Comparison of ENCODE assay signal across 1 cellular context in the genomic region with DNA sequence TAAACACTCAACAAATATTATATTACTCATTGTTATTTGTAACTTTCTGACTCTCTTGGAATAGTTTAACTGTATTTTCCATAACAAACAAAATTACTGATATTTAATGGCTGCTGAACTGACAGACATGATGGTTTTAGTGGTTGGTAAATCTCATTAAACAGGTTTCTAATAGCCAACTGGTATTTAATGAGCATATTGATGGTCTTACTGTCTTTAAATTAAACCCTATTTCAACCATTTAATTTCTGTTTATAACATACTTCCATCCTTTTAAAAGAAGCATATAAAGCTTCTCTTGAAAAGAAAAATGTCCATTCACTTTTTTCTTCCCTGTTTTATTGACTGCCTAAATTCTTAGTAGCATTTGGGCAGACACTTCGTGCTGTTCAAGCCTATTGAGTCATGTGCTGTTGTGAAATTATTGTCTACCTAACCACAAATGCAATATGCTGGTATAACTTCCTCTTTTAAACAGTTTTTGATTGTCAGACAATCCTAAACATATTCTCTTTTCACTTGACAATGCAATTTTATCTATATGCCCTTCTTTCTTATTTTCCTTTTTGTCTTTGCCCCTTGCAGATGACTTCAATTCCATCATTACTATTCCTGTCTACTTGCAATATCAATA.
TF ChIP-seq lines count a peak whose summit lies in the region.

No MANE protein-coding gene starts in this region.

TF ChIP-seq in GM12878, 131 proteins besides CTCF, POLR2A, EP300 and RAD21 (continued from another document):
- TF ChIP-seq RELB (IDR thresholded peaks at IDR 0.05; ENCODE audit: low read depth) (peak; percentile 38; the same call in 1 of the 2 replicates), JUNB (IDR thresholded peaks at IDR 0.05) (peak; percentile 58; the same call in 1 of the 2 replicates), MTA2 (IDR thresholded peaks at IDR 0.05; ENCODE audit: low read depth) (peak; percentile 95), USF2 (IDR thresholded peaks at IDR 0.05; ENCODE audit: borderline replicate concordance, low read depth, low read length) (peak; percentile 36; the same call in 1 of the 2 replicates), CBFB (IDR thresholded peaks at IDR 0.05; ENCODE audit: low read depth) (peak; percentile 47; the same call in 1 of the 2 replicates), RAD51 (IDR thresholded peaks at IDR 0.05) (peak; percentile 85), BACH1 (IDR thresholded peaks at IDR 0.05; ENCODE audit: borderline replicate concordance) (peak; percentile 57; the same call in 1 of the 2 replicates), BCL11A (IDR thresholded peaks at IDR 0.05; ENCODE audit: low read depth, low read length) (peak; percentile 82; the same call in 1 of the 2 replicates), IKZF2 (IDR thresholded peaks at IDR 0.05) (peak; percentile 36 to 67; a peak in 2 of 4 replicates), ATF7 (IDR thresholded peaks at IDR 0.05; ENCODE audit: low read depth) (peak; percentile 54; the same call in 1 of the 2 replicates), CEBPB (IDR thresholded peaks at IDR 0.05; ENCODE audit: borderline replicate concordance in 1 of 2, low read depth in 2 of 2, low read length in 2 of 2) (peak in 1 of 2 experiments; percentile 39; a peak in 1 of 4 replicates), IRF4 (IDR thresholded peaks at IDR 0.05; ENCODE audit: low read depth, low read length) (peak; percentile 60; the same call in 1 of the 2 replicates), NFIC (IDR thresholded peaks at IDR 0.05; ENCODE audit: low read depth, low read length) (peak; percentile 81), ZNF24 (IDR thresholded peaks at IDR 0.05) (peak; percentile 13; the same call in 1 of the 2 replicates), HCFC1 (IDR thresholded peaks at IDR 0.05; ENCODE audit: low read length) (no peak), EED (IDR thresholded peaks at IDR 0.05; ENCODE audit: low read depth) (no peak), ZNF217 (IDR thresholded peaks at IDR 0.05) (peak; percentile 21; the same call in 1 of the 2 replicates), MEF2B (IDR thresholded peaks at IDR 0.05; ENCODE audit: partially characterized antibody, poor library complexity, severe bottlenecking) (no peak), HDAC2 (IDR thresholded peaks at IDR 0.05) (no peak), KLF5 (IDR thresholded peaks at IDR 0.05; ENCODE audit: partially characterized antibody) (peak; percentile 40), E2F4 (IDR thresholded peaks at IDR 0.05; ENCODE audit: low read depth, low read length) (no peak), BHLHE40 (IDR thresholded peaks at IDR 0.05; ENCODE audit: borderline replicate concordance in 1 of 2, low read depth in 2 of 2, low read length in 1 of 2) (peak; percentile 89 to 90), IKZF1 (conservative IDR thresholded peaks at IDR 0.05) (0 out of 2 replicates have a peak, but pooled peaks have one; percentile 5)
- TF ChIP-seq, protein P1, sequence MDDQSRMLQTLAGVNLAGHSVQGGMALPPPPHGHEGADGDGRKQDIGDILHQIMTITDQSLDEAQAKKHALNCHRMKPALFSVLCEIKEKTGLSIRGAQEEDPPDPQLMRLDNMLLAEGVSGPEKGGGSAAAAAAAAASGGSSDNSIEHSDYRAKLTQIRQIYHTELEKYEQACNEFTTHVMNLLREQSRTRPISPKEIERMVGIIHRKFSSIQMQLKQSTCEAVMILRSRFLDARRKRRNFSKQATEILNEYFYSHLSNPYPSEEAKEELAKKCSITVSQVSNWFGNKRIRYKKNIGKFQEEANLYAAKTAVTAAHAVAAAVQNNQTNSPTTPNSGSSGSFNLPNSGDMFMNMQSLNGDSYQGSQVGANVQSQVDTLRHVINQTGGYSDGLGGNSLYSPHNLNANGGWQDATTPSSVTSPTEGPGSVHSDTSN (IDR thresholded peaks at IDR 0.05; ENCODE audit: insufficient replicate concordance, low read depth, low read length): no peak
- TF ChIP-seq, protein P2, sequence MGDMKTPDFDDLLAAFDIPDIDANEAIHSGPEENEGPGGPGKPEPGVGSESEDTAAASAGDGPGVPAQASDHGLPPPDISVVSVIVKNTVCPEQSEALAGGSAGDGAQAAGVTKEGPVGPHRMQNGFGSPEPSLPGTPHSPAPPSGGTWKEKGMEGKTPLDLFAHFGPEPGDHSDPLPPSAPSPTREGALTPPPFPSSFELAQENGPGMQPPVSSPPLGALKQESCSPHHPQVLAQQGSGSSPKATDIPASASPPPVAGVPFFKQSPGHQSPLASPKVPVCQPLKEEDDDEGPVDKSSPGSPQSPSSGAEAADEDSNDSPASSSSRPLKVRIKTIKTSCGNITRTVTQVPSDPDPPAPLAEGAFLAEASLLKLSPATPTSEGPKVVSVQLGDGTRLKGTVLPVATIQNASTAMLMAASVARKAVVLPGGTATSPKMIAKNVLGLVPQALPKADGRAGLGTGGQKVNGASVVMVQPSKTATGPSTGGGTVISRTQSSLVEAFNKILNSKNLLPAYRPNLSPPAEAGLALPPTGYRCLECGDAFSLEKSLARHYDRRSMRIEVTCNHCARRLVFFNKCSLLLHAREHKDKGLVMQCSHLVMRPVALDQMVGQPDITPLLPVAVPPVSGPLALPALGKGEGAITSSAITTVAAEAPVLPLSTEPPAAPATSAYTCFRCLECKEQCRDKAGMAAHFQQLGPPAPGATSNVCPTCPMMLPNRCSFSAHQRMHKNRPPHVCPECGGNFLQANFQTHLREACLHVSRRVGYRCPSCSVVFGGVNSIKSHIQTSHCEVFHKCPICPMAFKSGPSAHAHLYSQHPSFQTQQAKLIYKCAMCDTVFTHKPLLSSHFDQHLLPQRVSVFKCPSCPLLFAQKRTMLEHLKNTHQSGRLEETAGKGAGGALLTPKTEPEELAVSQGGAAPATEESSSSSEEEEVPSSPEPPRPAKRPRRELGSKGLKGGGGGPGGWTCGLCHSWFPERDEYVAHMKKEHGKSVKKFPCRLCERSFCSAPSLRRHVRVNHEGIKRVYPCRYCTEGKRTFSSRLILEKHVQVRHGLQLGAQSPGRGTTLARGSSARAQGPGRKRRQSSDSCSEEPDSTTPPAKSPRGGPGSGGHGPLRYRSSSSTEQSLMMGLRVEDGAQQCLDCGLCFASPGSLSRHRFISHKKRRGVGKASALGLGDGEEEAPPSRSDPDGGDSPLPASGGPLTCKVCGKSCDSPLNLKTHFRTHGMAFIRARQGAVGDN (IDR thresholded peaks at IDR 0.05): peak; percentile 27; the same call in 1 of the 2 replicates
